Comparison of ENCODE assay signal across 15 cellular contexts in genomic region chr1:66696771-66697170, GRCh38. TPM values are rescaled to one million over a fixed set of nuclear protein-coding genes. Genes with fewer than 3 reads are reported as not detected.
"Had no signal": no experiment of that assay in that cellular context is flagged by ENCODE, and none has a peak within 500 bp of the region (broad histone marks: within the 10 kb centered on the region; RNA-seq: fewer than 3 reads in every experiment).

No MANE protein-coding gene starts in this region.

- DNase-seq: activated CD4-positive, alpha-beta memory T cell treated with anti-CD3 and anti-CD28 coated beads for 36 hours; activated CD4-positive, alpha-beta T cell treated with anti-CD3 and anti-CD28 coated beads for 36 hours; activated effector memory CD4-positive, alpha-beta T cell treated with Interleukin-2 at 50 U/mL for 16 hours; activated T-cell treated with anti-CD3 and anti-CD28 coated beads, Interleukin-2, amount 50 U/mL, for 24 hours; dorsolateral prefrontal cortex; left colon; lower lobe of right lung; midbrain; sigmoid colon; stimulated activated CD4-positive, alpha-beta T cell treated with anti-CD3 and anti-CD28 coated beads, Interleukin-2, amount 100 ng/mL, for 24 hours had no signal

- H3K4me3 Mint-ChIP-seq: activated CD4-positive, alpha-beta memory T cell treated with anti-CD3 and anti-CD28 coated beads for 36 hours; activated CD4-positive, alpha-beta T cell treated with anti-CD3 and anti-CD28 coated beads for 36 hours; activated T-cell treated with anti-CD3 and anti-CD28 coated beads, Interleukin-2, amount 50 U/mL, for 24 hours; neural crest cell; stimulated activated effector memory CD8-positive, alpha-beta T cell treated with anti-CD3 and anti-CD28 coated beads, Interleukin-12 subunit alpha, Interleukin-12 subunit beta, amount 100 ng/mL, for 72 hours had no signal

- H3K27ac ChIP-seq: dorsolateral prefrontal cortex, gastroesophageal sphincter, lower lobe of right lung, sigmoid colon had no signal

- ATAC-seq: activated CD4-positive, alpha-beta T cell treated with anti-CD3 and anti-CD28 coated beads for 36 hours; activated naive CD4-positive, alpha-beta T cell treated with anti-CD3 and anti-CD28 coated beads, Interleukin-2, amount 50 U/mL, for 72 hours; gastroesophageal sphincter; left colon; lower lobe of right lung; stimulated activated effector memory CD8-positive, alpha-beta T cell treated with anti-CD3 and anti-CD28 coated beads, Interleukin-12 subunit alpha, Interleukin-12 subunit beta, amount 100 ng/mL, for 72 hours had no signal

- H3K36me3 ChIP-seq: gastroesophageal sphincter, lower lobe of right lung, sigmoid colon had no signal

- H3K4me1 ChIP-seq: gastroesophageal sphincter, lower lobe of right lung, sigmoid colon had no signal

- H3K9me3 ChIP-seq: gastroesophageal sphincter, lower lobe of right lung, sigmoid colon had no signal

- H3K4me3 ChIP-seq: dorsolateral prefrontal cortex, gastroesophageal sphincter, lower lobe of right lung, sigmoid colon had no signal

- H3K27ac Mint-ChIP-seq: activated CD4-positive, alpha-beta memory T cell treated with anti-CD3 and anti-CD28 coated beads for 36 hours; activated CD4-positive, alpha-beta T cell treated with anti-CD3 and anti-CD28 coated beads for 36 hours; activated naive CD4-positive, alpha-beta T cell treated with anti-CD3 and anti-CD28 coated beads, Interleukin-2, amount 50 U/mL, for 72 hours; activated T-cell treated with anti-CD3 and anti-CD28 coated beads, Interleukin-2, amount 50 U/mL, for 24 hours; stimulated activated effector memory CD8-positive, alpha-beta T cell treated with anti-CD3 and anti-CD28 coated beads, Interleukin-12 subunit alpha, Interleukin-12 subunit beta, amount 100 ng/mL, for 72 hours had no signal

- H3K9me3 Mint-ChIP-seq: activated CD4-positive, alpha-beta memory T cell treated with anti-CD3 and anti-CD28 coated beads for 36 hours; activated naive CD4-positive, alpha-beta T cell treated with anti-CD3 and anti-CD28 coated beads, Interleukin-2, amount 50 U/mL, for 72 hours; activated T-cell treated with anti-CD3 and anti-CD28 coated beads, Interleukin-2, amount 50 U/mL, for 24 hours; stimulated activated effector memory CD8-positive, alpha-beta T cell treated with anti-CD3 and anti-CD28 coated beads, Interleukin-12 subunit alpha, Interleukin-12 subunit beta, amount 100 ng/mL, for 72 hours had no signal

- H3K36me3 Mint-ChIP-seq: activated CD4-positive, alpha-beta memory T cell treated with anti-CD3 and anti-CD28 coated beads for 36 hours; activated naive CD4-positive, alpha-beta T cell treated with anti-CD3 and anti-CD28 coated beads, Interleukin-2, amount 50 U/mL, for 72 hours; stimulated activated effector memory CD8-positive, alpha-beta T cell treated with anti-CD3 and anti-CD28 coated beads, Interleukin-12 subunit alpha, Interleukin-12 subunit beta, amount 100 ng/mL, for 72 hours had no signal

- H3K4me1 Mint-ChIP-seq: activated CD4-positive, alpha-beta T cell treated with anti-CD3 and anti-CD28 coated beads for 36 hours; neural crest cell; stimulated activated effector memory CD8-positive, alpha-beta T cell treated with anti-CD3 and anti-CD28 coated beads, Interleukin-12 subunit alpha, Interleukin-12 subunit beta, amount 100 ng/mL, for 72 hours had no signal

- H3K27me3 ChIP-seq: dorsolateral prefrontal cortex, gastroesophageal sphincter, sigmoid colon had no signal

RNA-seq across cellular contexts. Expression of gene DYNLT5, which starts 55.5 kb away (rescaled TPM):
- total RNA-seq: activated CD4-positive, alpha-beta memory T cell treated with anti-CD3 and anti-CD28 coated beads for 36 hours; activated CD4-positive, alpha-beta T cell treated with anti-CD3 and anti-CD28 coated beads for 36 hours; activated naive CD4-positive, alpha-beta T cell treated with anti-CD3 and anti-CD28 coated beads, Interleukin-2, amount 50 U/mL, for 72 hours; myocyte had no signal
